ENCODE assay signal across 40 cellular contexts in the genomic region with DNA sequence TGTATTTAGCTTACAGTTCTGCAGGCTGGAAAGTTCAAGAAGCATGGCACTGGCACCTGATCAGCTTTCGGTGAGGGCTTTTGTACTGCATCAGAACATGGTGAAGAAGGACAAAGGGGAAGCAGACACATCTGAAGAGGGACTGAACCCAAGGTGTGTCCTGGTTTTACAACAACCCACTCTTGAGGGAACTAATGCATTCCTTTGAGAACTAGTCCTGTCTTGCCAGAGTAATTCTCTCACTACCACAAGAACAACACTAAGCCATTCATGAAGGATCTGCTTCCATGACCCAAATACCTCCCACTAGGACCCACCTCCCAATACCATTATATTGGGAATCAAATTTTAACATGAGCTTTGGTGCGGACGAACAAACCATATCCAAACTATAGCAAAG.
"Had no signal": no experiment of that assay in that cellular context is flagged by ENCODE, and none has a peak within 500 bp of the region (broad histone marks: within the 10 kb centered on the region; RNA-seq: fewer than 3 reads in every experiment).

No MANE protein-coding gene starts in this region.

- H3K9me3 Mint-ChIP-seq: activated B cell treated with CpG ODN at 0.5 μM for 24 hours; activated CD4-positive, alpha-beta memory T cell treated with anti-CD3 and anti-CD28 coated beads for 36 hours; activated CD4-positive, alpha-beta T cell treated with anti-CD3 and anti-CD28 coated beads, Interleukin-2, amount 10 ng/mL, durations not matched to agents 24 days and 14 days; activated CD8-positive, alpha-beta T cell treated with anti-CD3 and anti-CD28 coated beads for 36 hours; activated naive CD4-positive, alpha-beta T cell treated with anti-CD3 and anti-CD28 coated beads for 36 hours; activated naive CD4-positive, alpha-beta T cell treated with anti-CD3 and anti-CD28 coated beads, Interleukin-2, amount 50 U/mL, for 72 hours; activated naive CD8-positive, alpha-beta T cell treated with anti-CD3 and anti-CD28 coated beads for 36 hours; activated T-cell treated with anti-CD3 and anti-CD28 coated beads, Interleukin-2, amount 50 U/mL, for 4 hours; activated T-cell treated with anti-CD3 and anti-CD28 coated beads, Interleukin-2, amount 50 U/mL, for 72 hours; activated T-helper 1 cell treated with anti-CD3 and anti-CD28 coated beads, Interleukin-12 subunit alpha, Interleukin-12 subunit beta, Interleukin-2, Interleukin-4 antibody, amounts not matched to agents 30 ng/mL and 10 ng/mL and 1 ng/mL, durations not matched to agents 14 hours and 24 hours and 36 hours; activated T-helper 17 cell treated with anti-CD3 and anti-CD28 coated beads, Interleukin-2, amount 50 U/mL, for 72 hours; central memory CD8-positive, alpha-beta T cell; T-helper 1 cell treated with Interleukin-12 subunit alpha and Interleukin-12 subunit beta and Interleukin-4 antibody, amounts not matched to agents 30 μg/mL and 1 μg/mL, for 36 hours; T-helper 2 cell treated with Interferon-gamma antibody and Interleukin-4, amounts not matched to agents 5 μg/mL and 100 μg/mL, for 36 hours had no signal

- H3K36me3 Mint-ChIP-seq: activated CD4-positive, alpha-beta memory T cell treated with anti-CD3 and anti-CD28 coated beads for 36 hours; activated naive CD4-positive, alpha-beta T cell treated with anti-CD3 and anti-CD28 coated beads, Interleukin-2, amount 50 U/mL, for 72 hours had no signal

- H3K4me1 ChIP-seq: adrenal gland, body of pancreas, breast epithelium had no signal

- DNase-seq: activated B cell treated with CpG ODN at 0.5 μM for 24 hours; activated CD4-positive, alpha-beta memory T cell treated with anti-CD3 and anti-CD28 coated beads for 36 hours; activated CD4-positive, alpha-beta T cell treated with anti-CD3 and anti-CD28 coated beads for 4 hours; activated CD4-positive, alpha-beta T cell treated with anti-CD3 and anti-CD28 coated beads, Interleukin-2, amount 10 ng/mL, durations not matched to agents 24 days and 14 days; activated CD4-positive, alpha-beta T cell treated with anti-CD3 and anti-CD28 coated beads, Interleukin-2, amount 50 U/mL, for 1 hour; activated CD4-positive, alpha-beta T cell treated with anti-CD3 and anti-CD28 coated beads, Interleukin-2, amount 50 U/mL, for 4 hours; activated CD4-positive, CD25-positive, alpha-beta regulatory T cell treated with anti-CD3 and anti-CD28 coated beads, Interleukin-2, amount 50 U/mL, for 72 hours; activated CD8-positive, alpha-beta memory T cell treated with anti-CD3 and anti-CD28 coated beads, Interleukin-2, amount 50 U/mL, for 4 hours; activated CD8-positive, alpha-beta T cell treated with anti-CD3 and anti-CD28 coated beads for 36 hours; activated effector memory CD4-positive, alpha-beta T cell treated with anti-CD3 and anti-CD28 coated beads, Interleukin-2, amount 50 U/mL, for 16 hours; activated gamma-delta T cell treated with Interleukin-2 at 50 U/mL for 16 hours; activated naive CD4-positive, alpha-beta T cell; activated naive CD4-positive, alpha-beta T cell treated with anti-CD3 and anti-CD28 coated beads for 36 hours; activated naive CD4-positive, alpha-beta T cell treated with anti-CD3 and anti-CD28 coated beads, Interleukin-2, amount 50 U/mL, for 16 hours; activated naive CD8-positive, alpha-beta T cell treated with anti-CD3 and anti-CD28 coated beads for 36 hours; activated T-cell treated with anti-CD3 and anti-CD28 coated beads for 4 hours; activated T-cell treated with anti-CD3 and anti-CD28 coated beads, Interleukin-2, amount 50 U/mL, for 1 hour; activated T-cell treated with anti-CD3 and anti-CD28 coated beads, Interleukin-2, amount 50 U/mL, for 4 hours; activated T-cell treated with anti-CD3 and anti-CD28 coated beads, Interleukin-2, amount 50 U/mL, for 72 hours; adrenal gland; amniotic stem cell; aorta; body of pancreas; brain microvascular endothelial cell; caudate nucleus; cerebellar nuclear complex; T-helper 1 cell; T-helper 2 cell; T-helper 9 cell had no signal

- H3K27me3 Mint-ChIP-seq: activated B cell treated with CpG ODN at 0.5 μM for 24 hours; activated CD4-positive, alpha-beta memory T cell treated with anti-CD3 and anti-CD28 coated beads for 36 hours; activated CD4-positive, alpha-beta T cell treated with anti-CD3 and anti-CD28 coated beads, Interleukin-2, amount 10 ng/mL, durations not matched to agents 24 days and 14 days; activated CD8-positive, alpha-beta T cell treated with anti-CD3 and anti-CD28 coated beads for 36 hours; activated naive CD8-positive, alpha-beta T cell treated with anti-CD3 and anti-CD28 coated beads for 36 hours; activated T-helper 17 cell treated with anti-CD3 and anti-CD28 coated beads, Interleukin-2, amount 50 U/mL, for 72 hours; central memory CD8-positive, alpha-beta T cell had no signal

- H3K4me3 ChIP-seq: adrenal gland, body of pancreas, breast epithelium, cardiac muscle cell had no signal

- H3K27ac ChIP-seq: adrenal gland, body of pancreas, brain microvascular endothelial cell, breast epithelium, cardiac muscle cell, VCaP had no signal

- H3K27ac Mint-ChIP-seq: activated B cell treated with CpG ODN at 0.5 μM for 24 hours; activated CD4-positive, alpha-beta memory T cell treated with anti-CD3 and anti-CD28 coated beads for 36 hours; activated CD4-positive, alpha-beta T cell treated with anti-CD3 and anti-CD28 coated beads, Interleukin-2, amount 10 ng/mL, durations not matched to agents 24 days and 14 days; activated CD8-positive, alpha-beta T cell treated with anti-CD3 and anti-CD28 coated beads for 36 hours; activated naive CD4-positive, alpha-beta T cell treated with anti-CD3 and anti-CD28 coated beads for 36 hours; activated naive CD8-positive, alpha-beta T cell treated with anti-CD3 and anti-CD28 coated beads for 36 hours; activated T-cell treated with anti-CD3 and anti-CD28 coated beads, Interleukin-2, amount 50 U/mL, for 72 hours; activated T-helper 1 cell treated with anti-CD3 and anti-CD28 coated beads, Interleukin-12 subunit alpha, Interleukin-12 subunit beta, Interleukin-2, Interleukin-4 antibody, amounts not matched to agents 30 ng/mL and 10 ng/mL and 1 ng/mL, durations not matched to agents 14 hours and 24 hours and 36 hours; activated T-helper 17 cell treated with anti-CD3 and anti-CD28 coated beads, Interleukin-2, amount 50 U/mL, for 72 hours; T-helper 1 cell treated with Interleukin-12 subunit alpha and Interleukin-12 subunit beta and Interleukin-4 antibody, amounts not matched to agents 30 μg/mL and 1 μg/mL, for 36 hours; T-helper 2 cell treated with Interferon-gamma antibody and Interleukin-4, amounts not matched to agents 5 μg/mL and 100 μg/mL, for 36 hours had no signal

- H3K4me1 Mint-ChIP-seq: activated B cell treated with CpG ODN at 0.5 μM for 24 hours; activated CD4-positive, alpha-beta T cell treated with anti-CD3 and anti-CD28 coated beads, Interleukin-2, amount 10 ng/mL, durations not matched to agents 24 days and 14 days; activated naive CD8-positive, alpha-beta T cell treated with anti-CD3 and anti-CD28 coated beads for 36 hours; activated T-helper 17 cell treated with anti-CD3 and anti-CD28 coated beads, Interleukin-2, amount 50 U/mL, for 72 hours; central memory CD8-positive, alpha-beta T cell had no signal

- H3K9me3 ChIP-seq: adrenal gland, body of pancreas, breast epithelium had no signal

- H3K4me3 Mint-ChIP-seq: activated B cell treated with CpG ODN at 0.5 μM for 24 hours; activated CD4-positive, alpha-beta memory T cell treated with anti-CD3 and anti-CD28 coated beads for 36 hours; activated CD4-positive, alpha-beta T cell treated with anti-CD3 and anti-CD28 coated beads, Interleukin-2, amount 10 ng/mL, durations not matched to agents 24 days and 14 days; activated CD8-positive, alpha-beta T cell treated with anti-CD3 and anti-CD28 coated beads for 36 hours; activated naive CD4-positive, alpha-beta T cell treated with anti-CD3 and anti-CD28 coated beads for 36 hours; activated naive CD8-positive, alpha-beta T cell treated with anti-CD3 and anti-CD28 coated beads for 36 hours; activated T-cell treated with anti-CD3 and anti-CD28 coated beads, Interleukin-2, amount 50 U/mL, for 4 hours; activated T-cell treated with anti-CD3 and anti-CD28 coated beads, Interleukin-2, amount 50 U/mL, for 72 hours; activated T-helper 1 cell treated with anti-CD3 and anti-CD28 coated beads, Interleukin-12 subunit alpha, Interleukin-12 subunit beta, Interleukin-2, Interleukin-4 antibody, amounts not matched to agents 30 ng/mL and 10 ng/mL and 1 ng/mL, durations not matched to agents 14 hours and 24 hours and 36 hours; activated T-helper 17 cell treated with anti-CD3 and anti-CD28 coated beads, Interleukin-2, amount 50 U/mL, for 72 hours; central memory CD8-positive, alpha-beta T cell; T-helper 1 cell treated with Interleukin-12 subunit alpha and Interleukin-12 subunit beta and Interleukin-4 antibody, amounts not matched to agents 30 μg/mL and 1 μg/mL, for 36 hours; T-helper 2 cell treated with Interferon-gamma antibody and Interleukin-4, amounts not matched to agents 5 μg/mL and 100 μg/mL, for 36 hours had no signal

- FAIRE-seq: astrocyte, TTC549 had no signal

- H3K36me3 ChIP-seq: adrenal gland, brain microvascular endothelial cell, breast epithelium, cardiac muscle cell had no signal

- H3K27me3 ChIP-seq: adrenal gland, body of pancreas, brain microvascular endothelial cell, breast epithelium, cardiac muscle cell had no signal
